ENCODE assay signal across 8 cellular contexts in genomic region chr4:93199492-93199891, GRCh38.
DNase-seq lines count a peak whose midpoint lies in the region; ATAC-seq and TF ChIP-seq lines count a peak whose summit lies in the region.

No MANE protein-coding gene starts in this region.

- H3K27ac ChIP-seq in VCaP: no peak overlapping the region

- ATAC-seq in GM21360 (IDR thresholded peaks at IDR 0.05; ENCODE audit: unreplicated experiment): peak; percentile 65
- no peak for ATAC-seq in GM21528 (IDR thresholded peaks at IDR 0.05; ENCODE audit: low FRiP score, unreplicated experiment)
- ATAC-seq in HG02642 (IDR thresholded peaks at IDR 0.05; ENCODE audit: poor library complexity, unreplicated experiment): no peak

- peak; percentile 9 for DNase-seq in 8988T
- peak; percentile 54 for DNase-seq in NCI-H146 treated with DMSO at 0.1 percent for 48 hours (lab: John Stamatoyannopoulos, UW; ENCODE audit: unreplicated experiment)
- DNase-seq in iPS-NIHi7 (ENCODE audit: extremely low spot score): peak; percentile 82
- no peak for DNase-seq in NK-92 treated with Interleukin-12 subunit alpha and Interleukin-12 subunit beta, amount 100 ng/mL, for 24 hours (lab: John Stamatoyannopoulos, UW)

- peak; percentile 87 for TF ChIP-seq CTCF in VCaP (conservative IDR thresholded peaks at IDR 0.05)
